9 cellular contexts compared by ENCODE assay signal in genomic region chr4:71229477-71230257, GRCh38.
DNase-seq lines count a peak whose midpoint lies in the region; ATAC-seq, FAIRE-seq and TF ChIP-seq lines count a peak whose summit lies in the region.
"Had no signal": no experiment of that assay in that cellular context is flagged by ENCODE, and none has a peak within 500 bp of the region (broad histone marks: within the 10 kb centered on the region; RNA-seq: fewer than 3 reads in every experiment).

No MANE protein-coding gene starts in this region.

- no peak overlapping the region for H3K27ac Mint-ChIP-seq in activated CD8-positive, alpha-beta memory T cell treated with anti-CD3 and anti-CD28 coated beads, Interleukin-2, amount 10 ng/mL, durations not matched to agents 7 days and 5 days
- H3K27ac Mint-ChIP-seq: T-helper 1 cell treated with Interleukin-12 subunit alpha and Interleukin-12 subunit beta and Interleukin-4 antibody, amounts not matched to agents 30 μg/mL and 1 μg/mL, for 36 hours had no signal

- ATAC-seq in mucosa of descending colon = peak; percentile 72
- no peak for ATAC-seq in activated CD8-positive, alpha-beta memory T cell treated with anti-CD3 and anti-CD28 coated beads, Interleukin-2, amount 10 ng/mL, durations not matched to agents 7 days and 5 days
- ATAC-seq in GM18519 (IDR thresholded peaks at IDR 0.05; ENCODE audit: low FRiP score, unreplicated experiment) = no peak

- TF ChIP-seq CTCF in mucosa of descending colon (IDR thresholded peaks at IDR 0.05) = peak; percentile 51

- no peak overlapping the region for H3K4me3 Mint-ChIP-seq in activated CD8-positive, alpha-beta memory T cell treated with anti-CD3 and anti-CD28 coated beads, Interleukin-2, amount 10 ng/mL, durations not matched to agents 7 days and 5 days
- H3K4me3 Mint-ChIP-seq: T-helper 1 cell treated with Interleukin-12 subunit alpha and Interleukin-12 subunit beta and Interleukin-4 antibody, amounts not matched to agents 30 μg/mL and 1 μg/mL, for 36 hours had no signal

- intact Hi-C loops in mucosa of descending colon (cut with DNase I, micrococcal nuclease) = no loop called here

- peaks cover 39% of the 10 kb centered on the region for H3K4me1 ChIP-seq in mucosa of descending colon (ENCODE audit: low read depth)

- H3K27me3 Mint-ChIP-seq in activated CD8-positive, alpha-beta memory T cell treated with anti-CD3 and anti-CD28 coated beads, Interleukin-2, amount 10 ng/mL, durations not matched to agents 7 days and 5 days = peaks cover 6% of the 10 kb centered on the region

- no peaks in the 10 kb centered on the region for H3K9me3 Mint-ChIP-seq in activated CD8-positive, alpha-beta memory T cell treated with anti-CD3 and anti-CD28 coated beads, Interleukin-2, amount 10 ng/mL, durations not matched to agents 7 days and 5 days (ENCODE audit: low read depth)
- H3K9me3 Mint-ChIP-seq: T-helper 1 cell treated with Interleukin-12 subunit alpha and Interleukin-12 subunit beta and Interleukin-4 antibody, amounts not matched to agents 30 μg/mL and 1 μg/mL, for 36 hours had no signal

- no peak for TF ChIP-seq POLR2A in GM12892 (IDR thresholded peaks at IDR 0.05; ENCODE audit: low read depth, low read length)

- FAIRE-seq in endometrium (lab: Jason Lieb, UNC) (peak; percentile 48), GM12892 (lab: Jason Lieb, UNC) (no peak)

- CTCF ChIA-PET in activated CD8-positive, alpha-beta memory T cell treated with anti-CD3 and anti-CD28 coated beads, Interleukin-2, amount 10 ng/mL, durations not matched to agents 7 days and 5 days (lab: Charles Lee) = interaction anchor here (0.6 to 2.5 kb wide), 6 partner anchors 18 to 95 kb away, joined by 3 to 8 read pairs (median 4); no protein-coding TSS in a partner anchor

- no peak overlapping the region for H3K4me3 ChIP-seq in mucosa of descending colon

- H3K36me3 ChIP-seq in mucosa of descending colon (ENCODE audit: low read depth) = no peaks in the 10 kb centered on the region

- H3K4me1 Mint-ChIP-seq in activated CD8-positive, alpha-beta memory T cell treated with anti-CD3 and anti-CD28 coated beads, Interleukin-2, amount 10 ng/mL, durations not matched to agents 7 days and 5 days = no peaks in the 10 kb centered on the region

- DNase-seq in DMS114 treated with DMSO at 0.1 percent for 48 hours (lab: John Stamatoyannopoulos, UW; ENCODE audit: unreplicated experiment) (peak; percentile 3), H4 (ENCODE audit: low spot score) (peak; percentile 53), OCI-M1 (lab: John Stamatoyannopoulos, UW) (peak; percentile 57), mucosa of descending colon (peak in 1 of 3 donors; percentile 57), GM12892 (ENCODE audit: insufficient read length) (no peak)
- no peak for DNase-seq in activated CD8-positive, alpha-beta memory T cell treated with anti-CD3 and anti-CD28 coated beads, Interleukin-2, amount 10 ng/mL, durations not matched to agents 7 days and 5 days

- H3K36me3 Mint-ChIP-seq in activated CD8-positive, alpha-beta memory T cell treated with anti-CD3 and anti-CD28 coated beads, Interleukin-2, amount 10 ng/mL, durations not matched to agents 7 days and 5 days = no peaks in the 10 kb centered on the region

- no peaks in the 10 kb centered on the region for H3K9me3 ChIP-seq in mucosa of descending colon

Comparison
In these comparisons a context has a peak if more than half of its experiments do, and no peak if none do; other contexts are left out.
1. DNase-seq: peak in DMS114 treated with DMSO at 0.1 percent for 48 hours (single experiment), H4 (single experiment) and OCI-M1 (single experiment); none in activated CD8-positive, alpha-beta memory T cell treated with anti-CD3 and anti-CD28 coated beads, Interleukin-2, amount 10 ng/mL, durations not matched to agents 7 days and 5 days (single experiment) and GM12892 (single experiment).